1 cellular context compared by ENCODE assay signal in genomic region chr9:124812401-124813016, GRCh38.
TF ChIP-seq lines count a peak whose summit lies in the region.

No MANE protein-coding gene starts in this region.

TF ChIP-seq in A549, 52 proteins besides CTCF, POLR2A, EP300 and RAD21 (continued from another document):
- TF ChIP-seq JUNB (IDR thresholded peaks at IDR 0.05) (0 out of 2 replicates have a peak, but pooled peaks have one; percentile 45), MAX (IDR thresholded peaks at IDR 0.05) (peak; percentile 57), BCL3 (IDR thresholded peaks at IDR 0.05) (no peak), JUN (IDR thresholded peaks at IDR 0.05) (peak in 1 of 2 experiments; percentile 61; a peak in 1 of 5 replicates), HMGXB4 (CRISPR knock-in tag; IDR thresholded peaks at IDR 0.05; ENCODE audit: borderline replicate concordance) (no peak), ZC3H11A (IDR thresholded peaks at IDR 0.05) (no peak), CBX8 (IDR thresholded peaks at IDR 0.05) (no peak), ZNF302 (CRISPR knock-in tag; IDR thresholded peaks at IDR 0.05) (no peak), ESRRA (IDR thresholded peaks at IDR 0.05; ENCODE audit: borderline replicate concordance, low read length) (no peak)
TF ChIP-seq in A549: peak in this region for 6.
